31 cellular contexts compared by ENCODE assay signal in the genomic region with DNA sequence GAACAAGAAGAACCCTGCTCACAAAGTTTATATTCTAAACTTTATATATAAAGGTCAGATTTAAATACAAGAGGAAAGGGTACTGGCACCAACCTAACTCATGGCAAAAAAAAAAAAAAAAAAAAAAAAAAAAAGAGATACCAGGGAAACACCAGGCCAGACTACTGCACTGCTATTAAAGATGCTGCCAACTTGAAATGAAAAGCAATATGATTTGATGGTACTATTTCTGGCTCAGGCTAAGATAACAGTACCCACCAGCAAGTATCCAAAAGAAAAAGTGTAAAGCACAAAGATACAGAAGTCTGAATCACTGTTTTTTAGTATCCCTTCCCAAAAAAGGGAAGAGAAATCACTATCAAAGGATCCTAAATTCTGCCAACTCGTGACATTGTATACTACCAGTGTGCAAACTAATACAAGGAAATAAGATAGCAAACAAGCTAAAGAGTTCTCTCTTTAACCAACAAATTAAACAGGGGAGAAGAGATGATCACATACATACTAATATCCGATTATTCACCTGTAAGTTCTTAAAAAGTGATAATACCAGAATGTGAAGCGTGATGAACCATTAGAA.
"Had no signal": no experiment of that assay in that cellular context is flagged by ENCODE, and none has a peak within 500 bp of the region (broad histone marks: within the 10 kb centered on the region; RNA-seq: fewer than 3 reads in every experiment).

No MANE protein-coding gene starts in this region.

- FAIRE-seq: astrocyte, endometrium, endothelial cell of umbilical vein, frontal cortex had no signal

- H3K27ac ChIP-seq: colonic mucosa, epithelial cell of prostate, esophagus squamous epithelium, WERI-Rb-1 had no signal

- H3K4me3 ChIP-seq: colonic mucosa, esophagus squamous epithelium had no signal

- H3K9me3 ChIP-seq: colonic mucosa had no signal

- DNase-seq: activated B cell treated with CpG ODN at 0.5 μM for 24 hours; activated CD4-positive, alpha-beta T cell treated with anti-CD3 and anti-CD28 coated beads for 48 hours; activated CD4-positive, alpha-beta T cell treated with anti-CD3 and anti-CD28 coated beads, Interleukin-2, amount 50 U/mL, for 1 hour; activated CD4-positive, alpha-beta T cell treated with anti-CD3 and anti-CD28 coated beads, Interleukin-2, amount 50 U/mL, for 48 hours; activated CD8-positive, alpha-beta memory T cell treated with anti-CD3 and anti-CD28 coated beads for 24 hours; activated CD8-positive, alpha-beta T cell treated with anti-CD3 and anti-CD28 coated beads for 36 hours; activated effector memory CD4-positive, alpha-beta T cell treated with Interleukin-2 at 50 U/mL for 16 hours; activated gamma-delta T cell treated with Interleukin-2 at 50 U/mL for 16 hours; activated naive CD4-positive, alpha-beta T cell treated with anti-CD3 and anti-CD28 coated beads, Interleukin-2, amount 50 U/mL, for 16 hours; activated naive CD4-positive, alpha-beta T cell treated with Interleukin-2 at 50 U/mL for 16 hours; activated T-cell treated with anti-CD3 and anti-CD28 coated beads, Interleukin-2, amount 50 U/mL, for 4 hours; amniotic stem cell; anterior cingulate cortex; central memory CD4-positive, alpha-beta T cell; cerebellar nuclear complex; colonic mucosa; effector CD8-positive, alpha-beta T cell; esophagus squamous epithelium; foreskin fibroblast; head of caudate nucleus; T-helper 1 cell; T-helper 17 cell; T1000; WERI-Rb-1 had no signal

- H3K36me3 ChIP-seq: colonic mucosa, esophagus squamous epithelium, WERI-Rb-1 had no signal

- H3K4me1 ChIP-seq: colonic mucosa had no signal

- H3K27me3 ChIP-seq: colonic mucosa, esophagus squamous epithelium had no signal

- ATAC-seq: activated CD4-positive, CD25-positive, alpha-beta regulatory T cell treated with anti-CD3 and anti-CD28 coated beads, Interleukin-2, amount 50 U/mL, for 24 hours; activated CD8-positive, alpha-beta T cell treated with anti-CD3 and anti-CD28 coated beads for 36 hours; activated T-cell treated with anti-CD3 and anti-CD28 coated beads, Interleukin-2, amount 50 U/mL, for 4 hours; activated T-helper 17 cell treated with anti-CD3 and anti-CD28 coated beads, Interleukin-2, amount 50 U/mL, for 72 hours; T-helper 17 cell had no signal
